1 cellular context compared by ENCODE assay signal in genomic region chr1:175071544-175071943, GRCh38.
TF ChIP-seq lines count a peak whose summit lies in the region.

No MANE protein-coding gene starts in this region.

TF ChIP-seq in GM23338, 12 proteins besides CTCF, POLR2A, EP300 and RAD21:
- TF ChIP-seq EZH2 (IDR thresholded peaks at IDR 0.05; ENCODE audit: low read depth, unreplicated experiment): no peak
- TF ChIP-seq STAT1 (IDR thresholded peaks at IDR 0.05; ENCODE audit: unreplicated experiment): no peak
- no peak for TF ChIP-seq ZNF462 (CRISPR knock-in tag; IDR thresholded peaks at IDR 0.05)
- TF ChIP-seq POLR2AphosphoS5 (IDR thresholded peaks at IDR 0.05; ENCODE audit: low read depth): no peak
- TF ChIP-seq REST (IDR thresholded peaks at IDR 0.05; ENCODE audit: unreplicated experiment): no peak
- no peak for TF ChIP-seq CREB1 (CRISPR knock-in tag; IDR thresholded peaks at IDR 0.05; ENCODE audit: low read depth)
